ENCODE assay signal across 8 cellular contexts in the genomic region with DNA sequence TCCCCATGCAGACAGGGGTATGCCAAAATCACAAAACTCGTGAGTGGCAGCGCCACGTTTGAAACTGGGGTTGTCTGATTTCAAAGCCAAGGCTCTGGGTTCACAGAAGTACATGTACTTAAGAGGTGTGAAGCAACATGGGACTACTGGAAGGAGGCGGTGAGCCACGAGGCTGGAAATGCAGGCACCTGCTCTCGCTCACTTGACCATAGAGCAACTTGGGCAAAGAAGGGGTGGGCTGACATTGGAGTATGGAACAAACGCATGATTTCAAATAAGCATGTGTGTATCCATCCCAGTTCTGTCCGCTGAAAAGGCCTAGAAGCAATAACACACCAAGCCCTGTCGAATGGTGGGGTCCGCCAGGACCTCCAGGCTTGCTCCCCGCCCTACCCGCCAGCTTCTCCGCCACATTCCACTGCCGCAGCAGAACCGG.
A peak's percentile ranks its signal among the peaks of the same experiment; 100 is the strongest.
DNase-seq lines count a peak whose midpoint lies in the region; ATAC-seq lines count a peak whose summit lies in the region.

No MANE protein-coding gene starts in this region.

- DNase-seq in AML-193 (lab: John Stamatoyannopoulos, UW): peak; percentile 14 to 26
- peak; percentile 16 for DNase-seq in RPMI8226
- peak in 1 of 3 experiments; percentile 1 for DNase-seq in effector memory CD8-positive, alpha-beta T cell
- no peak for DNase-seq in foreskin melanocyte
- no peak for DNase-seq in stimulated activated CD4-positive, alpha-beta T cell treated with anti-CD3 and anti-CD28 coated beads, Interleukin-2, amount 100 ng/mL, for 24 hours

- peak overlapping the region; percentile 91 to 100 for H3K4me3 Mint-ChIP-seq in effector memory CD8-positive, alpha-beta T cell

- H3K9ac ChIP-seq in mucosa of rectum (ENCODE audit: low read depth in 1 of 2, low read length in 2 of 2): peak overlapping the region; percentile 100

- peaks cover 45% of the 10 kb centered on the region for H3K36me3 Mint-ChIP-seq in effector memory CD8-positive, alpha-beta T cell (ENCODE audit: insufficient read depth)

- peaks cover 16 to 31% of the 10 kb centered on the region in 2 donors for H3K4me1 Mint-ChIP-seq in effector memory CD8-positive, alpha-beta T cell (ENCODE audit: low read depth in 2 of 2)

- peak overlapping the region; percentile 96 to 99 for H3K27ac Mint-ChIP-seq in effector memory CD8-positive, alpha-beta T cell

- peaks cover 0 to 2% of the 10 kb centered on the region in 2 donors for H3K36me3 ChIP-seq in mucosa of rectum (ENCODE audit: control insufficient read depth in 2 of 2, insufficient read depth in 2 of 2, low read length in 2 of 2)

- H3K4me3 ChIP-seq in mucosa of rectum (ENCODE audit: low read length in 2 of 2): peak overlapping the region; percentile 100

- H3K4me1 ChIP-seq in mucosa of rectum (ENCODE audit: control insufficient read depth in 2 of 2, insufficient read depth in 2 of 2, low read length in 2 of 2): peaks cover 15 to 16% of the 10 kb centered on the region in 2 donors

- H3K27me3 Mint-ChIP-seq in effector memory CD8-positive, alpha-beta T cell: no peaks in the 10 kb centered on the region

- H3K27me3 ChIP-seq in mucosa of rectum (ENCODE audit: control insufficient read depth in 2 of 2, insufficient read depth in 2 of 2, low read length in 2 of 2): no peaks in the 10 kb centered on the region

- ATAC-seq in GM18861 (IDR thresholded peaks at IDR 0.05; ENCODE audit: unreplicated experiment): peak; percentile 5
- peak; percentile 4 for ATAC-seq in HG03060 (IDR thresholded peaks at IDR 0.05; ENCODE audit: low read depth, unreplicated experiment)
- ATAC-seq in effector memory CD8-positive, alpha-beta T cell (replicated peaks): peak; percentile 1

- H3K9me3 ChIP-seq in mucosa of rectum (ENCODE audit: control insufficient read depth in 2 of 2, low read length in 2 of 2): no peaks in the 10 kb centered on the region

- peak overlapping the region; percentile 90 to 93 for H3K27ac ChIP-seq in mucosa of rectum (ENCODE audit: low read depth in 2 of 2, low read length in 2 of 2)

- no peaks in the 10 kb centered on the region for H3K9me3 Mint-ChIP-seq in effector memory CD8-positive, alpha-beta T cell

Comparison
In these comparisons a context has a peak if more than half of its experiments do, and no peak if none do; other contexts are left out.
1. DNase-seq: peak in AML-193 (2 of 2) and RPMI8226 (single experiment); none in foreskin melanocyte (single experiment) and stimulated activated CD4-positive, alpha-beta T cell treated with anti-CD3 and anti-CD28 coated beads, Interleukin-2, amount 100 ng/mL, for 24 hours (0 of 2).
2. Peak in every context shown above with its lines, with median percentiles within 50 percentile points of each other: ATAC-seq.